ENCODE assay signal across 1 cellular context in the genomic region with DNA sequence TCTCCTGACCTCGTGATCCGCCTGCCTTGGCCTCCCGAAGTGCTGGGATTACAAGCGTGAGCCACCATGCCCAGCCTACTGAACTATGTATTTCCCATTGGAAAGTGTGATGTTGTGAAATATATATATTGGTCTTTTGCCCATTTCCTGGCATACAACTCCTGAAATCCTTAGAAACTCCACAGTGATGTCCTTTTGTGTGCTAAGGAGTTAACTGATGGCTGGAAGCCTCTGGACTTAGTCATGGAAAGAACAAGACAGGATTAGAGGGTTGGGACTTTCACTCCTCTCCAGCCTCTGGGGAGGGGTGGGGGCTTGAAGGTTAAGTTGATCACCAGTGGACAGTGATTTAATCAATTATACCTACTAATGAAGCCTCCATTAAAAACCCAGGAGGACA.
TF ChIP-seq lines count a peak whose summit lies in the region.

No MANE protein-coding gene starts in this region.

TF ChIP-seq in K562, 482 proteins besides CTCF, POLR2A, EP300 and RAD21 (continued from another document):
- TF ChIP-seq, protein P1, sequence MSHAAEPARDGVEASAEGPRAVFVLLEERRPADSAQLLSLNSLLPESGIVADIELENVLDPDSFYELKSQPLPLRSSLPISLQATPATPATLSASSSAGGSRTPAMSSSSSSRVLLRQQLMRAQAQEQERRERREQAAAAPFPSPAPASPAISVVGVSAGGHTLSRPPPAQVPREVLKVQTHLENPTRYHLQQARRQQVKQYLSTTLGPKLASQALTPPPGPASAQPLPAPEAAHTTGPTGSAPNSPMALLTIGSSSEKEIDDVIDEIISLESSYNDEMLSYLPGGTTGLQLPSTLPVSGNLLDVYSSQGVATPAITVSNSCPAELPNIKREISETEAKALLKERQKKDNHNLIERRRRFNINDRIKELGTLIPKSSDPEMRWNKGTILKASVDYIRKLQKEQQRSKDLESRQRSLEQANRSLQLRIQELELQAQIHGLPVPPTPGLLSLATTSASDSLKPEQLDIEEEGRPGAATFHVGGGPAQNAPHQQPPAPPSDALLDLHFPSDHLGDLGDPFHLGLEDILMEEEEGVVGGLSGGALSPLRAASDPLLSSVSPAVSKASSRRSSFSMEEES (CRISPR knock-in tag; IDR thresholded peaks at IDR 0.05) = no peak
- TF ChIP-seq ZNF77 (CRISPR knock-in tag; IDR thresholded peaks at IDR 0.05) (no peak), NUFIP1 (IDR thresholded peaks at IDR 0.05; ENCODE audit: partially characterized antibody) (no peak), ZNF431 (CRISPR knock-in tag; IDR thresholded peaks at IDR 0.05) (no peak), POLR3G (IDR thresholded peaks at IDR 0.05; ENCODE audit: extremely low read depth, insufficient read length, insufficient replicate concordance) (no peak), DDX20 (tag; IDR thresholded peaks at IDR 0.05; ENCODE audit: low read depth) (no peak), KLF6 (CRISPR knock-in tag; IDR thresholded peaks at IDR 0.05; ENCODE audit: borderline replicate concordance) (no peak), RAD51 (IDR thresholded peaks at IDR 0.05; ENCODE audit: borderline replicate concordance, low read depth) (no peak), TEAD4 (IDR thresholded peaks at IDR 0.05; ENCODE audit: low read length) (no peak), TEAD4 (CRISPR knock-in tag; IDR thresholded peaks at IDR 0.05; ENCODE audit: borderline replicate concordance) (no peak), PYGO2 (tag; IDR thresholded peaks at IDR 0.05) (no peak)
- TF ChIP-seq, protein P2, sequence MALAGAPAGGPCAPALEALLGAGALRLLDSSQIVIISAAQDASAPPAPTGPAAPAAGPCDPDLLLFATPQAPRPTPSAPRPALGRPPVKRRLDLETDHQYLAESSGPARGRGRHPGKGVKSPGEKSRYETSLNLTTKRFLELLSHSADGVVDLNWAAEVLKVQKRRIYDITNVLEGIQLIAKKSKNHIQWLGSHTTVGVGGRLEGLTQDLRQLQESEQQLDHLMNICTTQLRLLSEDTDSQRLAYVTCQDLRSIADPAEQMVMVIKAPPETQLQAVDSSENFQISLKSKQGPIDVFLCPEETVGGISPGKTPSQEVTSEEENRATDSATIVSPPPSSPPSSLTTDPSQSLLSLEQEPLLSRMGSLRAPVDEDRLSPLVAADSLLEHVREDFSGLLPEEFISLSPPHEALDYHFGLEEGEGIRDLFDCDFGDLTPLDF (CRISPR knock-in tag; IDR thresholded peaks at IDR 0.05) = no peak
- TF ChIP-seq, protein P3, sequence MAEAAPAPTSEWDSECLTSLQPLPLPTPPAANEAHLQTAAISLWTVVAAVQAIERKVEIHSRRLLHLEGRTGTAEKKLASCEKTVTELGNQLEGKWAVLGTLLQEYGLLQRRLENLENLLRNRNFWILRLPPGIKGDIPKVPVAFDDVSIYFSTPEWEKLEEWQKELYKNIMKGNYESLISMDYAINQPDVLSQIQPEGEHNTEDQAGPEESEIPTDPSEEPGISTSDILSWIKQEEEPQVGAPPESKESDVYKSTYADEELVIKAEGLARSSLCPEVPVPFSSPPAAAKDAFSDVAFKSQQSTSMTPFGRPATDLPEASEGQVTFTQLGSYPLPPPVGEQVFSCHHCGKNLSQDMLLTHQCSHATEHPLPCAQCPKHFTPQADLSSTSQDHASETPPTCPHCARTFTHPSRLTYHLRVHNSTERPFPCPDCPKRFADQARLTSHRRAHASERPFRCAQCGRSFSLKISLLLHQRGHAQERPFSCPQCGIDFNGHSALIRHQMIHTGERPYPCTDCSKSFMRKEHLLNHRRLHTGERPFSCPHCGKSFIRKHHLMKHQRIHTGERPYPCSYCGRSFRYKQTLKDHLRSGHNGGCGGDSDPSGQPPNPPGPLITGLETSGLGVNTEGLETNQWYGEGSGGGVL (CRISPR knock-in tag; IDR thresholded peaks at IDR 0.05) = no peak
